In genomic region chr5:50726475-50727148, GRCh38 we compare ENCODE assay signal across 13 cellular contexts.
A peak's percentile ranks its signal among the peaks of the same experiment; 100 is the strongest.
DNase-seq lines count a peak whose midpoint lies in the region; ATAC-seq and TF ChIP-seq lines count a peak whose summit lies in the region.
"Had no signal": no experiment of that assay in that cellular context is flagged by ENCODE, and none has a peak within 500 bp of the region (broad histone marks: within the 10 kb centered on the region; RNA-seq: fewer than 3 reads in every experiment).

No MANE protein-coding gene starts in this region.

- H3K27me3 ChIP-seq in body of pancreas = no peaks in the 10 kb centered on the region
- H3K27me3 ChIP-seq: spleen had no signal

- peaks cover 25% of the 10 kb centered on the region for H3K4me1 ChIP-seq in body of pancreas

- H3K27ac ChIP-seq in body of pancreas = peak overlapping the region in 2 of 4 donors; percentile 19 to 69
- H3K27ac ChIP-seq: spleen had no signal

- ATAC-seq in T-cell (replicated peaks in 1 of 4) = peak in 3 of 4 experiments; percentile 13 to 32 (median 24)
- ATAC-seq in effector memory CD8-positive, alpha-beta T cell (replicated peaks) = peak; percentile 9
- no peak for ATAC-seq in body of pancreas
- ATAC-seq: HCT116 had no signal

- H3K36me3 Mint-ChIP-seq in activated naive CD4-positive, alpha-beta T cell treated with anti-CD3 and anti-CD28 coated beads for 36 hours (ENCODE audit: low read depth) = peaks cover 3% of the 10 kb centered on the region
- H3K36me3 Mint-ChIP-seq in T-cell = peaks cover 15% of the 10 kb centered on the region
- H3K36me3 Mint-ChIP-seq in effector memory CD8-positive, alpha-beta T cell (ENCODE audit: insufficient read depth) = no peaks in the 10 kb centered on the region
- peaks cover 8% of the 10 kb centered on the region for H3K36me3 Mint-ChIP-seq in stimulated activated naive CD8-positive, alpha-beta T cell treated with anti-CD3 and anti-CD28 coated beads, Interleukin-15, Interleukin-2, amounts not matched to agents 100 ng/mL and 50 ng/mL, for 24 hours (ENCODE audit: low read depth)

- CTCF ChIA-PET in activated naive CD4-positive, alpha-beta T cell treated with anti-CD3 and anti-CD28 coated beads for 36 hours (lab: Charles Lee) = interaction anchor here (0.8 to 2.1 kb wide), 7 partner anchors 10 to 20 kb away, joined by 3 to 7 read pairs (median 4); no protein-coding TSS in a partner anchor
- CTCF ChIA-PET in T-cell (lab: Charles Lee) = interaction anchor here (0.7 to 1.7 kb wide), 7 partner anchors 11 to 62 kb away, joined by 3 to 8 read pairs (median 3); no protein-coding TSS in a partner anchor

- H3K4me3 ChIP-seq in body of pancreas = no peak overlapping the region
- H3K4me3 ChIP-seq: spleen had no signal

- peak overlapping the region; percentile 19 for H3K4me3 Mint-ChIP-seq in activated naive CD4-positive, alpha-beta T cell treated with anti-CD3 and anti-CD28 coated beads for 36 hours
- peak overlapping the region in 2 of 3 donors; percentile 8 to 46 for H3K4me3 Mint-ChIP-seq in T-cell
- peak overlapping the region; percentile 37 to 61 for H3K4me3 Mint-ChIP-seq in effector memory CD8-positive, alpha-beta T cell
- H3K4me3 Mint-ChIP-seq in stimulated activated naive CD8-positive, alpha-beta T cell treated with anti-CD3 and anti-CD28 coated beads, Interleukin-15, Interleukin-2, amounts not matched to agents 100 ng/mL and 50 ng/mL, for 24 hours = peak overlapping the region; percentile 59

- H3K9me3 ChIP-seq in body of pancreas = no peaks in the 10 kb centered on the region
- H3K9me3 ChIP-seq: spleen had no signal

- no peaks in the 10 kb centered on the region for H3K9me3 Mint-ChIP-seq in activated naive CD4-positive, alpha-beta T cell treated with anti-CD3 and anti-CD28 coated beads for 36 hours
- no peaks in the 10 kb centered on the region for H3K9me3 Mint-ChIP-seq in T-cell
- H3K9me3 Mint-ChIP-seq in effector memory CD8-positive, alpha-beta T cell = no peaks in the 10 kb centered on the region
- no peaks in the 10 kb centered on the region for H3K9me3 Mint-ChIP-seq in stimulated activated naive CD8-positive, alpha-beta T cell treated with anti-CD3 and anti-CD28 coated beads, Interleukin-15, Interleukin-2, amounts not matched to agents 100 ng/mL and 50 ng/mL, for 24 hours

- 71 to 78% methylated on average over 3 of the region's 3 CpGs for WGBS in body of pancreas, 2 donors

- POLR2A ChIA-PET in T-cell (lab: Charles Lee) = interaction anchor here (0.5 to 1.0 kb wide), 3 partner anchors 10 to 60 kb away, joined by 3 to 4 read pairs (median 3); no protein-coding TSS in a partner anchor

- no peak for TF ChIP-seq POLR2A in body of pancreas (IDR thresholded peaks at IDR 0.05)

- H3K27ac Mint-ChIP-seq in activated naive CD4-positive, alpha-beta T cell treated with anti-CD3 and anti-CD28 coated beads for 36 hours = peak overlapping the region; percentile 75
- peak overlapping the region; percentile 80 to 81 for H3K27ac Mint-ChIP-seq in T-cell
- H3K27ac Mint-ChIP-seq in effector memory CD8-positive, alpha-beta T cell = peak overlapping the region; percentile 74 to 84
- peak overlapping the region; percentile 91 for H3K27ac Mint-ChIP-seq in stimulated activated naive CD8-positive, alpha-beta T cell treated with anti-CD3 and anti-CD28 coated beads, Interleukin-15, Interleukin-2, amounts not matched to agents 100 ng/mL and 50 ng/mL, for 24 hours

- intact Hi-C loops in activated naive CD4-positive, alpha-beta T cell treated with anti-CD3 and anti-CD28 coated beads for 36 hours (cut with micrococcal nuclease) = loop anchor here (2.0 kb wide), 1 partner anchor 18 kb away; no protein-coding TSS in a partner anchor
- intact Hi-C loops in body of pancreas (cut with DNase I) = no loop called here

- peaks cover 64% of the 10 kb centered on the region for H3K4me1 Mint-ChIP-seq in activated naive CD4-positive, alpha-beta T cell treated with anti-CD3 and anti-CD28 coated beads for 36 hours (ENCODE audit: low read depth)
- H3K4me1 Mint-ChIP-seq in T-cell = peaks cover 70 to 82% (median 81%) of the 10 kb centered on the region in 3 donors
- H3K4me1 Mint-ChIP-seq in effector memory CD8-positive, alpha-beta T cell (ENCODE audit: low read depth in 2 of 2) = peaks cover 45 to 69% of the 10 kb centered on the region in 2 donors
- H3K4me1 Mint-ChIP-seq in stimulated activated naive CD8-positive, alpha-beta T cell treated with anti-CD3 and anti-CD28 coated beads, Interleukin-15, Interleukin-2, amounts not matched to agents 100 ng/mL and 50 ng/mL, for 24 hours (ENCODE audit: low read depth) = peaks cover 86% of the 10 kb centered on the region

- H3K36me3 ChIP-seq in body of pancreas (replicated peaks in 1 of 2; ENCODE audit: insufficient read depth in 1 of 2, low read depth in 2 of 2) = no peaks in the 10 kb centered on the region
- H3K36me3 ChIP-seq: spleen had no signal

- no peak for TF ChIP-seq CTCF in body of pancreas (IDR thresholded peaks at IDR 0.05)

- DNase-seq in activated naive CD4-positive, alpha-beta T cell treated with anti-CD3 and anti-CD28 coated beads for 36 hours = no peak
- no peak for DNase-seq in activated naive CD4-positive, alpha-beta T cell treated with Interleukin-2 at 50 U/mL for 16 hours
- DNase-seq in T-cell = no peak
- no peak for DNase-seq in effector memory CD8-positive, alpha-beta T cell
- DNase-seq in 8988T = no peak
- DNase-seq in body of pancreas = no peak
- no peak for DNase-seq in SW 1271 (lab: John Stamatoyannopoulos, UW)
- DNase-seq: DMS 273 treated with DMSO at 0.1 percent for 48 hours, kidney, SHP77 treated with DMSO at 0.1 percent for 48 hours, spleen had no signal

- H3K27me3 Mint-ChIP-seq in activated naive CD4-positive, alpha-beta T cell treated with anti-CD3 and anti-CD28 coated beads for 36 hours (ENCODE audit: low read depth) = no peaks in the 10 kb centered on the region
- no peaks in the 10 kb centered on the region for H3K27me3 Mint-ChIP-seq in T-cell
- H3K27me3 Mint-ChIP-seq in effector memory CD8-positive, alpha-beta T cell = no peaks in the 10 kb centered on the region
- H3K27me3 Mint-ChIP-seq in stimulated activated naive CD8-positive, alpha-beta T cell treated with anti-CD3 and anti-CD28 coated beads, Interleukin-15, Interleukin-2, amounts not matched to agents 100 ng/mL and 50 ng/mL, for 24 hours = no peaks in the 10 kb centered on the region
